ENCODE assay signal across 9 cellular contexts in genomic region chr2:55482186-55482945, GRCh38. TPM values are rescaled to one million over a fixed set of nuclear protein-coding genes. Genes with fewer than 3 reads are reported as not detected.
DNase-seq lines count a peak whose midpoint lies in the region; ATAC-seq and TF ChIP-seq lines count a peak whose summit lies in the region.
"Had no signal": no experiment of that assay in that cellular context is flagged by ENCODE, and none has a peak within 500 bp of the region (broad histone marks: within the 10 kb centered on the region; RNA-seq: fewer than 3 reads in every experiment).

No MANE protein-coding gene starts in this region.

- CTCF ChIA-PET in WTC11 (lab: Charles Lee), result no interaction called here

- DNase-seq in DMS53 treated with DMSO at 0.1 percent for 48 hours (lab: John Stamatoyannopoulos, UW; ENCODE audit: unreplicated experiment) (peak; percentile 70), NCI-H2029 (lab: John Stamatoyannopoulos, UW) (peak; percentile 90), WTC11 (ENCODE audit: low spot score) (no peak), lung microvascular endothelial cell (ENCODE audit: low read depth in 2 of 2) (peak; percentile 56 to 80)
- DNase-seq: activated CD4-positive, alpha-beta T cell treated with anti-CD3 and anti-CD28 coated beads for 1 hour had no signal

- no peaks in the 10 kb centered on the region for H3K27me3 Mint-ChIP-seq in WTC11 (ENCODE audit: low read depth)

- no peak for TF ChIP-seq CTCF in WTC11 (IDR thresholded peaks at IDR 0.05)

- H3K4me3 Mint-ChIP-seq in WTC11, result no peak overlapping the region

- H3K9me3 Mint-ChIP-seq in WTC11, result no peaks in the 10 kb centered on the region

- ATAC-seq in WTC11 (peak; percentile 57; the same call in 1 of the 2 replicates), GM19351 (IDR thresholded peaks at IDR 0.05; ENCODE audit: unreplicated experiment) (no peak), HG02884 (IDR thresholded peaks at IDR 0.05; ENCODE audit: unreplicated experiment) (no peak), GM21381 (IDR thresholded peaks at IDR 0.05; ENCODE audit: unreplicated experiment) (no peak), HG02870 (IDR thresholded peaks at IDR 0.05; ENCODE audit: unreplicated experiment) (no peak)

- no peak overlapping the region for H3K27ac Mint-ChIP-seq in WTC11

- POLR2A ChIA-PET in WTC11 (lab: Charles Lee), result no interaction called here

- no peaks in the 10 kb centered on the region for H3K36me3 Mint-ChIP-seq in WTC11

- H3K4me1 Mint-ChIP-seq in WTC11, result peaks cover 11% of the 10 kb centered on the region

TF ChIP-seq in WTC11, 78 proteins besides CTCF, POLR2A, EP300 and RAD21:
- TF ChIP-seq GABPB1 (CRISPR knock-in tag; IDR thresholded peaks at IDR 0.05) (no peak), NFATC4 (CRISPR knock-in tag; IDR thresholded peaks at IDR 0.05) (no peak), TEAD4 (CRISPR knock-in tag; IDR thresholded peaks at IDR 0.05) (no peak), CREB1 (CRISPR knock-in tag; IDR thresholded peaks at IDR 0.05) (no peak), ZNF671 (CRISPR knock-in tag; IDR thresholded peaks at IDR 0.05) (no peak), ZBTB43 (CRISPR knock-in tag; IDR thresholded peaks at IDR 0.05) (no peak), JUN (CRISPR knock-in tag; IDR thresholded peaks at IDR 0.05) (no peak)
- TF ChIP-seq, protein P1, sequence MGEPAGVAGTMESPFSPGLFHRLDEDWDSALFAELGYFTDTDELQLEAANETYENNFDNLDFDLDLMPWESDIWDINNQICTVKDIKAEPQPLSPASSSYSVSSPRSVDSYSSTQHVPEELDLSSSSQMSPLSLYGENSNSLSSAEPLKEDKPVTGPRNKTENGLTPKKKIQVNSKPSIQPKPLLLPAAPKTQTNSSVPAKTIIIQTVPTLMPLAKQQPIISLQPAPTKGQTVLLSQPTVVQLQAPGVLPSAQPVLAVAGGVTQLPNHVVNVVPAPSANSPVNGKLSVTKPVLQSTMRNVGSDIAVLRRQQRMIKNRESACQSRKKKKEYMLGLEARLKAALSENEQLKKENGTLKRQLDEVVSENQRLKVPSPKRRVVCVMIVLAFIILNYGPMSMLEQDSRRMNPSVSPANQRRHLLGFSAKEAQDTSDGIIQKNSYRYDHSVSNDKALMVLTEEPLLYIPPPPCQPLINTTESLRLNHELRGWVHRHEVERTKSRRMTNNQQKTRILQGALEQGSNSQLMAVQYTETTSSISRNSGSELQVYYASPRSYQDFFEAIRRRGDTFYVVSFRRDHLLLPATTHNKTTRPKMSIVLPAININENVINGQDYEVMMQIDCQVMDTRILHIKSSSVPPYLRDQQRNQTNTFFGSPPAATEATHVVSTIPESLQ (CRISPR knock-in tag; IDR thresholded peaks at IDR 0.05), result no peak
- TF ChIP-seq, protein P2, sequence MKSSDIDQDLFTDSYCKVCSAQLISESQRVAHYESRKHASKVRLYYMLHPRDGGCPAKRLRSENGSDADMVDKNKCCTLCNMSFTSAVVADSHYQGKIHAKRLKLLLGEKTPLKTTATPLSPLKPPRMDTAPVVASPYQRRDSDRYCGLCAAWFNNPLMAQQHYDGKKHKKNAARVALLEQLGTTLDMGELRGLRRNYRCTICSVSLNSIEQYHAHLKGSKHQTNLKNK (CRISPR knock-in tag; IDR thresholded peaks at IDR 0.05), result no peak
- TF ChIP-seq, protein P3, sequence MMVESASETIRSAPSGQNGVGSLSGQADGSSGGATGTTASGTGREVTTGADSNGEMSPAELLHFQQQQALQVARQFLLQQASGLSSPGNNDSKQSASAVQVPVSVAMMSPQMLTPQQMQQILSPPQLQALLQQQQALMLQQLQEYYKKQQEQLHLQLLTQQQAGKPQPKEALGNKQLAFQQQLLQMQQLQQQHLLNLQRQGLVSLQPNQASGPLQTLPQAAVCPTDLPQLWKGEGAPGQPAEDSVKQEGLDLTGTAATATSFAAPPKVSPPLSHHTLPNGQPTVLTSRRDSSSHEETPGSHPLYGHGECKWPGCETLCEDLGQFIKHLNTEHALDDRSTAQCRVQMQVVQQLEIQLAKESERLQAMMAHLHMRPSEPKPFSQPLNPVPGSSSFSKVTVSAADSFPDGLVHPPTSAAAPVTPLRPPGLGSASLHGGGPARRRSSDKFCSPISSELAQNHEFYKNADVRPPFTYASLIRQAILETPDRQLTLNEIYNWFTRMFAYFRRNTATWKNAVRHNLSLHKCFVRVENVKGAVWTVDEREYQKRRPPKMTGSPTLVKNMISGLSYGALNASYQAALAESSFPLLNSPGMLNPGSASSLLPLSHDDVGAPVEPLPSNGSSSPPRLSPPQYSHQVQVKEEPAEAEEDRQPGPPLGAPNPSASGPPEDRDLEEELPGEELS (CRISPR knock-in tag; IDR thresholded peaks at IDR 0.05), result no peak
- TF ChIP-seq, protein P4, sequence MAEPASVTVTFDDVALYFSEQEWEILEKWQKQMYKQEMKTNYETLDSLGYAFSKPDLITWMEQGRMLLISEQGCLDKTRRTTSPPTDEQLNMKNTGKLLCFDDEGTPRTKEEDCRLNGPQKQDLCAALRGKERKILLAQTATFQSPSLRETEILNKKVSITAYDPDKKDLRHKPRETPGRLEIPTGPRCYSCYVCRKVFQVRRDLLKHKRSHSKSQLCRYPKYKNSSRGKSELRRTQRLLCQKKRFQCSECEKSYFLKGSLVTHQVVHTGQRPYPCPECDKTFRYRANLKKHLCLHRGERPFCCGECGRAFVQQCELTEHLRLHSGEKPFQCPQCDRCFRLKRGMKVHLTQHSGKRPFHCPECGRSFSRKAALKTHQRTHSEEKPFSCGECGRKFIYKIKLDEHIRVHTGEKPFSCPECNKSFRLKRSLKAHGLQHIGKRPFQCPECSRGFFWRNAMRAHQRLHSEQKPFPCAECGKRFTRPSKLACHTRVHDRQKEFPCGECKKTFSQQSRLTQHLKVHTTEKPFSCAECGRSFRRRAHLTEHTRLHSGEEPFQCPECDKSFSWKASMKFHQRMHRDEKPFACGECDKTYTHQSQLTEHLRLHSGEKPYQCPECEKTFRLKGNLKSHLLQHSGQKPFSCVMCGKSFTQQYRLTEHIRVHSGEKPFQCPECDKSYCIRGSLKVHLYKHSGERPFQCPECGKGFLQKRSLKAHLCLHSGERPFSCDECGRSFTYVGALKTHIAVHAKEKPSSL (CRISPR knock-in tag; conservative IDR thresholded peaks at IDR 0.05), result no peak
- TF ChIP-seq, protein P5, sequence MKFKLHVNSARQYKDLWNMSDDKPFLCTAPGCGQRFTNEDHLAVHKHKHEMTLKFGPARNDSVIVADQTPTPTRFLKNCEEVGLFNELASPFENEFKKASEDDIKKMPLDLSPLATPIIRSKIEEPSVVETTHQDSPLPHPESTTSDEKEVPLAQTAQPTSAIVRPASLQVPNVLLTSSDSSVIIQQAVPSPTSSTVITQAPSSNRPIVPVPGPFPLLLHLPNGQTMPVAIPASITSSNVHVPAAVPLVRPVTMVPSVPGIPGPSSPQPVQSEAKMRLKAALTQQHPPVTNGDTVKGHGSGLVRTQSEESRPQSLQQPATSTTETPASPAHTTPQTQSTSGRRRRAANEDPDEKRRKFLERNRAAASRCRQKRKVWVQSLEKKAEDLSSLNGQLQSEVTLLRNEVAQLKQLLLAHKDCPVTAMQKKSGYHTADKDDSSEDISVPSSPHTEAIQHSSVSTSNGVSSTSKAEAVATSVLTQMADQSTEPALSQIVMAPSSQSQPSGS (CRISPR knock-in tag; IDR thresholded peaks at IDR 0.05; ENCODE audit: borderline replicate concordance, low read depth), result no peak
- TF ChIP-seq, protein P6, sequence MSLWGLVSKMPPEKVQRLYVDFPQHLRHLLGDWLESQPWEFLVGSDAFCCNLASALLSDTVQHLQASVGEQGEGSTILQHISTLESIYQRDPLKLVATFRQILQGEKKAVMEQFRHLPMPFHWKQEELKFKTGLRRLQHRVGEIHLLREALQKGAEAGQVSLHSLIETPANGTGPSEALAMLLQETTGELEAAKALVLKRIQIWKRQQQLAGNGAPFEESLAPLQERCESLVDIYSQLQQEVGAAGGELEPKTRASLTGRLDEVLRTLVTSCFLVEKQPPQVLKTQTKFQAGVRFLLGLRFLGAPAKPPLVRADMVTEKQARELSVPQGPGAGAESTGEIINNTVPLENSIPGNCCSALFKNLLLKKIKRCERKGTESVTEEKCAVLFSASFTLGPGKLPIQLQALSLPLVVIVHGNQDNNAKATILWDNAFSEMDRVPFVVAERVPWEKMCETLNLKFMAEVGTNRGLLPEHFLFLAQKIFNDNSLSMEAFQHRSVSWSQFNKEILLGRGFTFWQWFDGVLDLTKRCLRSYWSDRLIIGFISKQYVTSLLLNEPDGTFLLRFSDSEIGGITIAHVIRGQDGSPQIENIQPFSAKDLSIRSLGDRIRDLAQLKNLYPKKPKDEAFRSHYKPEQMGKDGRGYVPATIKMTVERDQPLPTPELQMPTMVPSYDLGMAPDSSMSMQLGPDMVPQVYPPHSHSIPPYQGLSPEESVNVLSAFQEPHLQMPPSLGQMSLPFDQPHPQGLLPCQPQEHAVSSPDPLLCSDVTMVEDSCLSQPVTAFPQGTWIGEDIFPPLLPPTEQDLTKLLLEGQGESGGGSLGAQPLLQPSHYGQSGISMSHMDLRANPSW (CRISPR knock-in tag; conservative IDR thresholded peaks at IDR 0.05; ENCODE audit: low read depth), result no peak

RNA-seq across cellular contexts. Expression of gene CFAP36, which starts 37.2 kb away (rescaled TPM):
- 19.3 to 23.6 TPM (median 19.7 TPM) in 3 replicates for total RNA-seq in WTC11 (2021)
- total RNA-seq in lung microvascular endothelial cell, result 5.7 and 8.3 TPM in 2 replicates
